29 cellular contexts compared by ENCODE assay signal in the genomic region with DNA sequence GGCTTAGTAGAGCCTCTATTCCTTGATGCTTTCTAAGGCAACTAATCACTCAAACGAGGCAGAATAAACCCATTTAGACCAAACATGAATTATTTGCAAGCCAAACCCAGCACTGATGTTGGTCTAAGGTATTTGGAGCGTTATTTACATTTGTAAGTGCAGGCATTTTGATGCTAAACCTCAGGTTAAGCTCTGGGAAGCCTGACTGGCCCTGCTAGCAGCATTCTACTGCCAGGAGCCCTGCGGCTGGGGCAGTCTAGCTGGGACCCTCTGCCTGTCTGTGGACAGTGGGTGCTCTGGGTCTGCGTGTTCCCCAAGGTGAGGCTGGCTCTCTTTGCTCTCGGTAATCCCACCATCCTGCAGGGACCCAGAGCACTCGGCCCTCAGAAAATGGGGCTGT.
DNase-seq lines count a peak whose midpoint lies in the region; FAIRE-seq and TF ChIP-seq lines count a peak whose summit lies in the region.
"Had no signal": no experiment of that assay in that cellular context is flagged by ENCODE, and none has a peak within 500 bp of the region (broad histone marks: within the 10 kb centered on the region; RNA-seq: fewer than 3 reads in every experiment).

No MANE protein-coding gene starts in this region.

- peak overlapping the region in 9 of 11 experiments; percentile 66 to 93 (median 77); a peak in 11 of 22 replicates for H3K4me2 ChIP-seq in BLaER1 treated with 17β-estradiol and CSF1 and Interleukin-3, amounts not matched to agents 10 nM and 100 nM
- H3K4me2 ChIP-seq in neuronal stem cell (ENCODE audit: insufficient read depth, low read length, poor library complexity, severe bottlenecking) = no peak overlapping the region

- H2AFZ ChIP-seq in neuronal stem cell (ENCODE audit: low read length) = no peak overlapping the region

- no peak for TF ChIP-seq POLR2A in H54 (IDR thresholded peaks at IDR 0.05; ENCODE audit: low read depth, low read length)

- H3K18ac ChIP-seq in neuronal stem cell (ENCODE audit: low read length) = no peak overlapping the region

- no peak for FAIRE-seq in H54 (lab: Jason Lieb, UNC)
- FAIRE-seq: GM12892, keratinocyte, pancreas had no signal

- no peaks in the 10 kb centered on the region for H3K27me3 ChIP-seq in BLaER1 treated with 17β-estradiol and CSF1 and Interleukin-3, amounts not matched to agents 10 nM and 100 nM
- no peaks in the 10 kb centered on the region for H3K27me3 ChIP-seq in neuronal stem cell (ENCODE audit: control insufficient read depth in 3 of 3, insufficient read depth in 3 of 3, low read depth in 1 of 3, low read length in 3 of 3)
- H3K27me3 ChIP-seq: breast epithelium, pancreas, spleen, uterus had no signal

- no CpG with 5 or more reads among the region's 6 CpGs for WGBS in neuronal stem cell (ENCODE audit: extremely low coverage in 2 of 2, insufficient read length in 2 of 2, insufficient replicate concordance in 1 of 2), 2 donors

- H2BK120ac ChIP-seq in neuronal stem cell (ENCODE audit: low read depth, low read length) = no peak overlapping the region

- H3K4ac ChIP-seq in neuronal stem cell (ENCODE audit: low read length) = no peak overlapping the region

- H2AK5ac ChIP-seq in neuronal stem cell (ENCODE audit: low read depth, low read length) = no peak overlapping the region

- no peak for DNase-seq in neuronal stem cell (ENCODE audit: low spot score)
- DNase-seq in NK-92 (lab: John Stamatoyannopoulos, UW; ENCODE audit: unreplicated experiment) = no peak
- DNase-seq in NCI-H1092 (lab: John Stamatoyannopoulos, UW) = no peak
- no peak for DNase-seq in EL
- no peak for DNase-seq in H54 (ENCODE audit: insufficient read length, low spot score)
- DNase-seq: activated CD4-positive, alpha-beta memory T cell treated with anti-CD3 and anti-CD28 coated beads, Interleukin-2, amount 10 ng/mL, durations not matched to agents 7 days and 5 days; amygdala; CD4-positive, alpha-beta memory T cell; effector memory CD8-positive, alpha-beta T cell; HCEC 1CT; KG1; mucosa of descending colon; NCI-H1417 treated with DMSO at 0.1 percent for 48 hours; NCI-H2081; NCI-H226; NCI-H774; spleen; stimulated activated CD4-positive, alpha-beta T cell treated with anti-CD3 and anti-CD28 coated beads, Interleukin-4, amount 100 ng/mL, for 1 hour; substantia nigra; uterus had no signal

- H2BK15ac ChIP-seq in neuronal stem cell (ENCODE audit: low read length) = peak overlapping the region; percentile 67

- no peak overlapping the region for H3K14ac ChIP-seq in neuronal stem cell (ENCODE audit: low read length)

- peaks cover 32 to 74% (median 49%) of the 10 kb centered on the region in 10 experiments for H3K4me1 ChIP-seq in BLaER1 treated with 17β-estradiol and CSF1 and Interleukin-3, amounts not matched to agents 10 nM and 100 nM
- peaks cover 2 to 6% of the 10 kb centered on the region in 2 donors for H3K4me1 ChIP-seq in neuronal stem cell (ENCODE audit: control insufficient read depth in 2 of 2, insufficient read depth in 1 of 2, low read depth in 1 of 2, low read length in 2 of 2)
- H3K4me1 ChIP-seq: uterus had no signal

- H2BK5ac ChIP-seq in neuronal stem cell (ENCODE audit: low read length) = peak overlapping the region; percentile 43

- H3K4me3 ChIP-seq in BLaER1 treated with 17β-estradiol and CSF1 and Interleukin-3, amounts not matched to agents 10 nM and 100 nM = no peak overlapping the region
- peak overlapping the region; percentile 13 for H3K4me3 ChIP-seq in iPS-11a (ENCODE audit: low read depth, low read length)
- no peak overlapping the region for H3K4me3 ChIP-seq in neuronal stem cell (ENCODE audit: low read length in 2 of 2)
- H3K4me3 ChIP-seq: breast epithelium, coronary artery, mucosa of descending colon, pancreas, spleen, uterus had no signal

- no peaks in the 10 kb centered on the region for H4K20me1 ChIP-seq in BLaER1 treated with 17β-estradiol and CSF1 and Interleukin-3, amounts not matched to agents 10 nM and 100 nM

- H2BK12ac ChIP-seq in neuronal stem cell (ENCODE audit: low read length) = no peak overlapping the region

- H4K91ac ChIP-seq in neuronal stem cell (ENCODE audit: low read depth, low read length, poor library complexity) = no peak overlapping the region

- no peak overlapping the region; a peak in 1 of 22 replicates for H3K9ac ChIP-seq in BLaER1 treated with 17β-estradiol and CSF1 and Interleukin-3, amounts not matched to agents 10 nM and 100 nM
- H3K9ac ChIP-seq in neuronal stem cell (ENCODE audit: low read depth, low read length, poor library complexity) = no peak overlapping the region

- H3K23ac ChIP-seq in neuronal stem cell (ENCODE audit: low read depth, low read length, poor library complexity) = no peak overlapping the region

- no peak overlapping the region for H3K27ac ChIP-seq in BLaER1 treated with 17β-estradiol and CSF1 and Interleukin-3, amounts not matched to agents 10 nM and 100 nM
- H3K27ac ChIP-seq in KOPT-K1 (ENCODE audit: low read depth, low read length, poor library complexity, severe bottlenecking) (peak overlapping the region; percentile 94), neuronal stem cell (replicated peaks; ENCODE audit: low read length) (no peak overlapping the region)
- H3K27ac ChIP-seq: breast epithelium, coronary artery, pancreas, RWPE1, spleen, uterus had no signal

- H3K79me1 ChIP-seq in neuronal stem cell (ENCODE audit: low read depth, low read length) = no peaks in the 10 kb centered on the region

- peaks cover 0 to 18% (median 11%) of the 10 kb centered on the region in 11 experiments; a peak in 13 of 22 replicates for H3K9me3 ChIP-seq in BLaER1 treated with 17β-estradiol and CSF1 and Interleukin-3, amounts not matched to agents 10 nM and 100 nM (replicated peaks in 1 of 11)
- peaks cover 10% of the 10 kb centered on the region for H3K9me3 ChIP-seq in KOPT-K1 (ENCODE audit: insufficient read depth, low read length, poor library complexity, severe bottlenecking)
- H3K9me3 ChIP-seq in neuronal stem cell (replicated peaks in 1 of 2; ENCODE audit: control insufficient read depth in 2 of 2, insufficient read depth in 1 of 2, low read depth in 1 of 2, low read length in 2 of 2) = no peaks in the 10 kb centered on the region
- H3K9me3 ChIP-seq: mucosa of descending colon, pancreas, uterus had no signal

- no peak overlapping the region for H4K8ac ChIP-seq in neuronal stem cell (ENCODE audit: low read depth, low read length)

- peaks cover 0 to 9% (median 0%) of the 10 kb centered on the region in 11 experiments; a peak in 3 of 22 replicates for H3K36me3 ChIP-seq in BLaER1 treated with 17β-estradiol and CSF1 and Interleukin-3, amounts not matched to agents 10 nM and 100 nM
- peaks cover 8% of the 10 kb centered on the region; the same call in 1 of the 2 replicates for H3K36me3 ChIP-seq in KOPT-K1 (ENCODE audit: insufficient read depth, low read length)
- H3K36me3 ChIP-seq in neuronal stem cell (replicated peaks in 1 of 2; ENCODE audit: control insufficient read depth in 2 of 2, insufficient read depth in 2 of 2, low read length in 2 of 2) = no peaks in the 10 kb centered on the region
- H3K36me3 ChIP-seq: breast epithelium, pancreas, spleen, uterus had no signal
